ENCODE assay signal across 14 cellular contexts in genomic region chr11:70281114-70281729, GRCh38. TPM values are rescaled to one million over a fixed set of nuclear protein-coding genes. Genes with fewer than 3 reads are reported as not detected.
A peak's percentile ranks its signal among the peaks of the same experiment; 100 is the strongest.
DNase-seq lines count a peak whose midpoint lies in the region; ATAC-seq and TF ChIP-seq lines count a peak whose summit lies in the region.
"Had no signal": no experiment of that assay in that cellular context is flagged by ENCODE, and none has a peak within 500 bp of the region (broad histone marks: within the 10 kb centered on the region; RNA-seq: fewer than 3 reads in every experiment).

No MANE protein-coding gene starts in this region.

- no peak for DNase-seq in GM23338 (ENCODE audit: low spot score)
- DNase-seq in chondrocyte (ENCODE audit: low spot score) = peak; percentile 14
- peak; percentile 90 for DNase-seq in hepatic stellate cell (ENCODE audit: low spot score)
- peak; percentile 15 for DNase-seq in smooth muscle cell of the brain vasculature (ENCODE audit: low read depth, low spot score)
- no peak for DNase-seq in GOT3 (lab: John Stamatoyannopoulos, UW)
- DNase-seq in NCI-H2029 (lab: John Stamatoyannopoulos, UW) = no peak
- DNase-seq in PC-9 = no peak
- DNase-seq: CD8-positive, alpha-beta T cell; RPMI8226; upper lobe of right lung; WERI-Rb-1 had no signal

- TF ChIP-seq CTCF in GM23338 (conservative IDR thresholded peaks at IDR 0.05; ENCODE audit: low read depth in 2 of 2) = no peak
- TF ChIP-seq CTCF in chondrocyte (IDR thresholded peaks at IDR 0.05) = peak; percentile 63
- no peak for TF ChIP-seq CTCF in PC-9 (conservative IDR thresholded peaks at IDR 0.05)

- H3K27ac Mint-ChIP-seq in GM23338 (0 out of 2 replicates have a peak overlapping the region, but pooled peaks have one; percentile 56), chondrocyte (ENCODE audit: unreplicated experiment) (peak overlapping the region; percentile 94)
- H3K27ac Mint-ChIP-seq: CD8-positive, alpha-beta T cell had no signal

- no peak overlapping the region for H3K4me3 ChIP-seq in GM23338
- H3K4me3 ChIP-seq in PC-9 = no peak overlapping the region
- H3K4me3 ChIP-seq: breast epithelium, prostate gland, upper lobe of right lung had no signal

- H3K36me3 ChIP-seq in GM23338 (ENCODE audit: insufficient read depth) (peaks cover 26% of the 10 kb centered on the region), PC-9 (ENCODE audit: low read depth) (peaks cover 54% of the 10 kb centered on the region)
- H3K36me3 ChIP-seq: breast epithelium had no signal

- no TSS peak for BruUV-seq in PC-9 (replicated peaks; lab: Mats Ljungman, UMichigan)

- peaks cover 98% of the 10 kb centered on the region for H3K79me2 ChIP-seq in GM23338 (replicated peaks; ENCODE audit: insufficient read depth)
- peaks cover 51% of the 10 kb centered on the region for H3K79me2 ChIP-seq in PC-9 (ENCODE audit: low read depth)

- H3K9me3 Mint-ChIP-seq in GM23338 (no peaks in the 10 kb centered on the region), chondrocyte (ENCODE audit: low read depth) (no peaks in the 10 kb centered on the region)
- H3K9me3 Mint-ChIP-seq: CD8-positive, alpha-beta T cell had no signal

- H3K27me3 ChIP-seq in GM23338 (ENCODE audit: insufficient read depth) (no peaks in the 10 kb centered on the region), PC-9 (ENCODE audit: insufficient read depth, low read depth) (no peaks in the 10 kb centered on the region)
- H3K27me3 ChIP-seq: breast epithelium, upper lobe of right lung had no signal

- H3K9me2 ChIP-seq in GM23338 (ENCODE audit: insufficient read depth) (no peaks in the 10 kb centered on the region), PC-9 (ENCODE audit: insufficient read depth) (no peaks in the 10 kb centered on the region)

- H3K27me3 Mint-ChIP-seq in GM23338 (ENCODE audit: insufficient read depth, low read depth, poor library complexity) (no peaks in the 10 kb centered on the region), chondrocyte (ENCODE audit: low read depth) (no peaks in the 10 kb centered on the region)

- H3K9me3 ChIP-seq in PC-9 (ENCODE audit: insufficient read depth, low read depth) = no peaks in the 10 kb centered on the region
- H3K9me3 ChIP-seq: breast epithelium, prostate gland, upper lobe of right lung had no signal

- H3K4me1 Mint-ChIP-seq in GM23338 (peaks cover 5% of the 10 kb centered on the region; the same call in 2 of the 3 replicates), chondrocyte (ENCODE audit: low read depth) (peaks cover 27% of the 10 kb centered on the region)

- H3F3A ChIP-seq in GM23338 (replicated peaks; ENCODE audit: low read depth) (0 out of 2 replicates have a peak, but pooled peaks cover 2% of the 10 kb centered on the region), PC-9 (ENCODE audit: insufficient read depth, low read depth) (peaks cover 5% of the 10 kb centered on the region; the same call in 1 of the 2 replicates)

- H2AFZ ChIP-seq in GM23338 (no peak overlapping the region), PC-9 (no peak overlapping the region)

- CTCF ChIA-PET in PC-9 (lab: Charles Lee) = no interaction called here

- H3K4me1 ChIP-seq in GM23338 (ENCODE audit: insufficient read depth) (no peaks in the 10 kb centered on the region), PC-9 (replicated peaks; ENCODE audit: insufficient read depth) (no peaks in the 10 kb centered on the region)
- H3K4me1 ChIP-seq: breast epithelium, prostate gland, upper lobe of right lung had no signal

- no peak overlapping the region for H3K4me2 ChIP-seq in GM23338
- H3K4me2 ChIP-seq in PC-9 = no peak overlapping the region

- H3K27ac ChIP-seq in GM23338 (ENCODE audit: low read depth) = 0 out of 2 replicates have a peak overlapping the region, but pooled peaks have one; percentile 30
- H3K27ac ChIP-seq in PC-9 = no peak overlapping the region
- H3K27ac ChIP-seq: prostate gland, upper lobe of right lung, WERI-Rb-1 had no signal

- peaks cover 71% of the 10 kb centered on the region for H3K36me3 Mint-ChIP-seq in GM23338 (ENCODE audit: low read depth)
- H3K36me3 Mint-ChIP-seq in chondrocyte (ENCODE audit: low read depth) = peaks cover 14% of the 10 kb centered on the region

- H3K4me3 Mint-ChIP-seq in GM23338 (no peak overlapping the region), chondrocyte (ENCODE audit: unreplicated experiment) (peak overlapping the region; percentile 37)
- H3K4me3 Mint-ChIP-seq: CD8-positive, alpha-beta T cell had no signal

- intact Hi-C loops in PC-9 (cut with micrococcal nuclease; ENCODE audit: unreplicated experiment) = no loop called here

- ATAC-seq in GM23338 = peak; percentile 31; the same call in 2 of the 3 replicates
- ATAC-seq in GM19351 (IDR thresholded peaks at IDR 0.05; ENCODE audit: unreplicated experiment) = no peak
- ATAC-seq: CD8-positive, alpha-beta T cell had no signal

- POLR2A ChIA-PET in PC-9 (lab: Charles Lee; ENCODE audit: unreplicated experiment) = no interaction called here

- H4K20me1 ChIP-seq in GM23338 (replicated peaks; ENCODE audit: insufficient read depth) (peaks cover 48% of the 10 kb centered on the region), PC-9 (ENCODE audit: insufficient read depth) (peaks cover 41% of the 10 kb centered on the region)

TF ChIP-seq in GM23338, 12 proteins besides CTCF, POLR2A, EP300 and RAD21 (continues in another document):
- TF ChIP-seq REST (IDR thresholded peaks at IDR 0.05; ENCODE audit: unreplicated experiment) = no peak

RNA-seq across cellular contexts. Expression of gene PPFIA1, which starts 10.7 kb away (rescaled TPM):
- 62.0 and 66.6 TPM in 2 replicates for total RNA-seq in GM23338 (2014; rRNA removed; shearing (Covaris generic))
- 41.7 and 47.0 TPM in 2 replicates for polyA plus RNA-seq in GM23338 (2016; fragmentation: Nextera tagmentation; extraction: Ambion mirVana)
- 60.2 to 63.5 TPM (median 62.6 TPM) in 3 replicates for total RNA-seq in chondrocyte
- 81.1 and 86.8 TPM in 2 replicates for total RNA-seq in PC-9 (2021)

Comparison
In these comparisons a context has a peak if more than half of its experiments do, and no peak if none do; other contexts are left out.
1. DNase-seq: peak in chondrocyte (single experiment), hepatic stellate cell (single experiment) and smooth muscle cell of the brain vasculature (single experiment); none in GM23338 (single experiment), GOT3 (single experiment), NCI-H2029 (single experiment) and PC-9 (0 of 2).